In the genomic region with DNA sequence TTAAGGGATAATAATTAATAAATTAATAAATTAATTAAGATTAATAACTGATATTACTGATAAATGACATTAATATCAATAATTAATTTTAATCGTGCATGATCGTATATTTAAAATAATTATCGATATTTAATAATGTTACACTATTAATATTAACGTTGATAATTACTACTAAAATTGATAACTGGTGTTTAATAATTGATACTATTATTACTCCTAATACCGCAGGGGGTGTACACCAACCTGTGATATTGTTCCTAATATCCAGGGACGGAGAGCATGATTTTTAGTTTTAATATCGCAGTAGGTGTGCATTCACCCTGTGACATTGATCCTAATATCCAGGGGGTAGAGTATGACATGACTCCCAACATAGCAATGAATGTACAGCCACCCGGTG, we compare ENCODE assay signal across 11 cellular contexts.
"Had no signal": no experiment of that assay in that cellular context is flagged by ENCODE, and none has a peak within 500 bp of the region (broad histone marks: within the 10 kb centered on the region; RNA-seq: fewer than 3 reads in every experiment).

No MANE protein-coding gene starts in this region.

- H3K4me3 ChIP-seq: GM23248, GM23338, HAP-1 had no signal

- H3K4me3 Mint-ChIP-seq: GM23338, H9, HFFc6 had no signal

- H3K27ac Mint-ChIP-seq: GM23338, H9, HFFc6 had no signal

- ATAC-seq: GM23338, HCT116 had no signal

- H3K4me1 ChIP-seq: HAP-1 had no signal

- H3K4me2 ChIP-seq: GM23338 had no signal

- H3K4me1 Mint-ChIP-seq: GM23338, H9 had no signal

- H3K9me3 ChIP-seq: HAP-1 had no signal

- H2AFZ ChIP-seq: GM23248, GM23338 had no signal

- H3K27ac ChIP-seq: GM23248 had no signal

- H3K36me3 ChIP-seq: HAP-1 had no signal

- H3K9ac ChIP-seq: GM23248 had no signal

- FAIRE-seq: H1, H54 had no signal

- DNase-seq: GM23248, GOT3, H7, H9, HCEC 1CT, HFFc6 had no signal
